8 cellular contexts compared by ENCODE assay signal in the genomic region with DNA sequence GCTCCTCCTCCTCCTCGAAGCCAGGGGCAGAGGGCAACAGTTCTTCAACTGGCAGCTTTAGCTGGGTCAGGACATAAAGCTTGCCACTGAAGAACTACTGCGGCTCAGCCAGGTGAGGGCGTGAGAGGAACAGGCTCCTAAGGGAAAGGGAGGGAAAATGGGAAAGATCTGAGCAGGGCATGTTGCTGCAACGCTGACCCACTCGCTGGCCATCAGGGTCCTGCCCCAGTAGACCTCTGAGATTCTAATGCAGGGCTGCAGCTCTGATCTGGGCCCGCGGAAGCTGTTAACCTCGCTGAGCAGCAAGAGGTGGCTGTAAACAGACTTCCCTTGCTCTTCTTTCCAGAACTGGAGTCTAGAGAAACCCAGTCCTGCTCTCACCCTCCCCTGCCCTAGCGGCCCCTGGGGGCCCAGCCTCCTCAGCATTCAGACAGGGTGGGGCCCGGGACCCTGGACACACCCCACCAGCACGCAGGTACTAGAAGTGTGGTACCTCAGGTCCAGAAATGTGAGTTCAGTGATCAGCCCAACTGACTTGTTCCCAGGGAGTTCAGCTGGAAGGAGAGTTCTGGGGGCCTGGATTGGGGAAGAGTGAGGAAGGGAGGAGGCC. TPM values are rescaled to one million over a fixed set of nuclear protein-coding genes. Genes with fewer than 3 reads are reported as not detected.
DNase-seq lines count a peak whose midpoint lies in the region; ATAC-seq and TF ChIP-seq lines count a peak whose summit lies in the region.

No MANE protein-coding gene starts in this region.

- DNase-seq in GM03348 (ENCODE audit: low spot score) (peak; percentile 23), NCI-H146 treated with DMSO at 0.1 percent for 48 hours (lab: John Stamatoyannopoulos, UW; ENCODE audit: unreplicated experiment) (peak; percentile 10), astrocyte of the cerebellum (ENCODE audit: low read depth) (no peak), thyroid gland (peak; percentile 24 to 28), Ammon's horn (ENCODE audit: low spot score) (no peak)

- H3K4me1 ChIP-seq in thyroid gland, result peaks cover 26 to 48% of the 10 kb centered on the region in 2 donors

- WGBS in thyroid gland, 2 donors, result 9 to 14% methylated on average over 11 of the region's 11 CpGs

- ATAC-seq in HG03095 (IDR thresholded peaks at IDR 0.05; ENCODE audit: unreplicated experiment), result no peak
- no peak for ATAC-seq in GM18519 (IDR thresholded peaks at IDR 0.05; ENCODE audit: low FRiP score, unreplicated experiment)

- intact Hi-C loops in thyroid gland (cut with DNase I), result loop anchor here (5.0 to 10.0 kb wide), 2 partner anchors 42 to 139 kb away; no protein-coding TSS in a partner anchor

- H3K4me3 ChIP-seq in astrocyte of the cerebellum (ENCODE audit: low read depth, low read length) (peak overlapping the region; percentile 84), thyroid gland (replicated peaks in 1 of 3) (peak overlapping the region in 2 of 3 donors; percentile 18 to 99)

- peaks cover 19 to 24% of the 10 kb centered on the region in 2 donors for H3K36me3 ChIP-seq in thyroid gland

- H3K9me3 ChIP-seq in thyroid gland, result no peaks in the 10 kb centered on the region

- in situ Hi-C loops in astrocyte of the cerebellum (cut with HindIII; ENCODE audit: low sequenced_read_pairs), result loop anchor here (10.0 kb wide), 1 partner anchor 51 kb away; the partner anchor contains the start of gene SERPINF1

- H3K27me3 ChIP-seq in layer of hippocampus (ENCODE audit: control insufficient read depth, insufficient read depth, low read length), result no peaks in the 10 kb centered on the region
- H3K27me3 ChIP-seq in thyroid gland, result no peaks in the 10 kb centered on the region

- TF ChIP-seq POLR2A in thyroid gland (IDR thresholded peaks at IDR 0.05), result no peak

- H3K27ac ChIP-seq in layer of hippocampus (ENCODE audit: low read depth, low read length) (peak overlapping the region; percentile 84), thyroid gland (peak overlapping the region; percentile 84 to 100 (median 98))

- TF ChIP-seq CTCF in astrocyte of the cerebellum (IDR thresholded peaks at IDR 0.05; ENCODE audit: low read depth, low read length, missing control alignments) (peak; percentile 64), thyroid gland (IDR thresholded peaks at IDR 0.05) (peak in 2 of 6 experiments; percentile 15 to 20)

RNA-seq across cellular contexts. Expression of gene TLCD2, which starts 3.8 kb away (rescaled TPM):
- 1 to 10 TPM; 1.7 to 5.6 (median 3.7) TPM for total RNA-seq in thyroid gland

RNA-seq across cellular contexts. Expression of gene WDR81, which starts 10.5 kb away (rescaled TPM):
- total RNA-seq in thyroid gland, result 10 to 100 TPM; 25.6 to 31.0 (median 30.3) TPM

RNA-seq across cellular contexts. Expression of gene SERPINF2, which starts 28.7 kb away (rescaled TPM):
- total RNA-seq in thyroid gland, result 1 to 10 TPM; 4.3 to 9.7 (median 7.1) TPM

RNA-seq across cellular contexts. Expression of gene PRPF8, which starts 29.3 kb away (rescaled TPM):
- 100 to 1,000 TPM; 181 to 256 (median 242) TPM for total RNA-seq in thyroid gland

RNA-seq across cellular contexts. Expression of gene SERPINF1, which starts 47.9 kb away (rescaled TPM):
- 1,000 to 10,000 TPM in 1 of 4 donors, 100 to 1,000 TPM in 3; 289 to 1,632 (median 420) TPM for total RNA-seq in thyroid gland

Comparison
In these comparisons a context has a peak if more than half of its experiments do, and no peak if none do; other contexts are left out.
1. DNase-seq: peak in GM03348 (single experiment), NCI-H146 treated with DMSO at 0.1 percent for 48 hours (single experiment) and thyroid gland (2 of 2); none in astrocyte of the cerebellum (single experiment) and Ammon's horn (single experiment).